Comparison of ENCODE assay signal across 13 cellular contexts in the genomic region with DNA sequence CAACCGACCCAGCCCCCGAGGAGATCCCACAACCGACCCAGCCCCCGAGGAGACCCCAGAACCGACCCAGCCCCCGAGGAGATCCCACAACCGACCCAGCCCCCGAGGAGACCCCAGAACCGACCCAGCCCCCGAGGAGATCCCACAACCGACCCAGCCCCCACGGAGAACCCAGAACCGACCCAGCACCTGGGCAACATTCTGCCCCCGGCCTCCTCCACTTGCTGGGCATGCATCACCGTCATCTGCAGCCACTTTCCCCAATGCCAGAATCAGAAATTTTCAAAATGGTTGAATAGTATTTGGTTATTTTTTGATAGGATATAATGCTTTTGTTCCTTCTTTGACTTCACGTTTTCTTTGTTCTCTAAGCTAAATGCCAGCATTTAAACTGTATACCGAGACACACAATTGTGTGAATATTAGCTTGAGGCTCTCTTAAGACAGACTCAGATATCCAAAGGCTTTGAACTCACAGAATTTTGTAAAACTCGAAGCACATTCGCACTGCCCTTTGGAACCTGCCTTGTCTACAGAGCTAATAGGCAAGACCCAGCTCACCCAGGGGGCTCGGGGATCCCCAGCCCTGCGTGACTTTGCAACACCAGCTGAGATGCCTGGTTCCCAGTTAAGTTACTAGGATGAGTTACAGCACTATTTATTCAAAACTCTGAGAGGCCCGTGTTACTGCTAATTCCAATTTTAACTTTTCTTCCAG. TPM values are rescaled to one million over a fixed set of nuclear protein-coding genes. Genes with fewer than 3 reads are reported as not detected.
DNase-seq lines count a peak whose midpoint lies in the region; ATAC-seq, FAIRE-seq and TF ChIP-seq lines count a peak whose summit lies in the region.
"Had no signal": no experiment of that assay in that cellular context is flagged by ENCODE, and none has a peak within 500 bp of the region (broad histone marks: within the 10 kb centered on the region; RNA-seq: fewer than 3 reads in every experiment).

No MANE protein-coding gene starts in this region.

- 96% methylated on average over 18 of the region's 22 CpGs for WGBS in smooth muscle cell (ENCODE audit: low lambda C conversion rate)
- 69 to 86% (median 85%) methylated on average over 11 to 22 of the region's 22 CpGs for WGBS in stomach, 5 donors
- no CpG with 5 or more reads among the region's 22 CpGs for WGBS in mesendoderm (ENCODE audit: extremely low coverage, insufficient coverage, low lambda C conversion rate)

- intact Hi-C loops in kidney (cut with DNase I) (no loop called here), stomach (cut with DNase I; ENCODE audit: low total_unique reads) (no loop called here)

- no peaks in the 10 kb centered on the region for H4K20me1 ChIP-seq in smooth muscle cell (ENCODE audit: low read depth)

- H4K8ac ChIP-seq in mesendoderm (ENCODE audit: low read depth, low read length): no peak overlapping the region

- TF ChIP-seq CTCF in kidney (IDR thresholded peaks at IDR 0.05; ENCODE audit: borderline replicate concordance, extremely low read depth, insufficient read depth) (no peak), smooth muscle cell (IDR thresholded peaks at IDR 0.05; ENCODE audit: borderline replicate concordance, insufficient read depth, poor library complexity, severe bottlenecking) (no peak), stomach (IDR thresholded peaks at IDR 0.05) (no peak)

- H3K36me3 ChIP-seq in kidney (ENCODE audit: control insufficient read depth in 1 of 2, insufficient read depth in 2 of 2, low read length in 2 of 2): no peaks in the 10 kb centered on the region
- H3K36me3 ChIP-seq in smooth muscle cell (ENCODE audit: low read depth): no peaks in the 10 kb centered on the region
- H3K36me3 ChIP-seq in stomach: no peaks in the 10 kb centered on the region
- no peaks in the 10 kb centered on the region for H3K36me3 ChIP-seq in mesendoderm (ENCODE audit: control insufficient read depth, insufficient read depth, low read length)
- H3K36me3 ChIP-seq: heart left ventricle had no signal

- no peak overlapping the region for H3K4ac ChIP-seq in mesendoderm (ENCODE audit: low read depth, low read length)

- no peak overlapping the region for H2BK5ac ChIP-seq in mesendoderm (ENCODE audit: low read length)

- DNase-seq in kidney (peak; percentile 41), smooth muscle cell (lab: John Stamatoyannopoulos, UW; ENCODE audit: unreplicated experiment) (no peak), stomach (no peak), HT-29 (ENCODE audit: low spot score) (no peak), mesendoderm (no peak)

- H3K9me3 ChIP-seq in kidney (ENCODE audit: control insufficient read depth in 1 of 2, low read length in 2 of 2) (no peaks in the 10 kb centered on the region), smooth muscle cell (replicated peaks; ENCODE audit: low read depth) (no peaks in the 10 kb centered on the region), stomach (no peaks in the 10 kb centered on the region)
- H3K9me3 ChIP-seq: heart left ventricle had no signal

- H3K79me1 ChIP-seq in mesendoderm (ENCODE audit: low read length): no peaks in the 10 kb centered on the region

- H2AK5ac ChIP-seq in mesendoderm (ENCODE audit: low read length): no peak overlapping the region

- H4K5ac ChIP-seq in mesendoderm (ENCODE audit: low read length): no peak overlapping the region

- H3F3A ChIP-seq in smooth muscle cell (ENCODE audit: low read depth): no peaks in the 10 kb centered on the region

- H3K4me3 ChIP-seq in kidney (ENCODE audit: low read length in 2 of 2) (no peak overlapping the region), smooth muscle cell (no peak overlapping the region), stomach (no peak overlapping the region), mesendoderm (ENCODE audit: low read length) (no peak overlapping the region)
- H3K4me3 ChIP-seq: heart left ventricle had no signal

- ATAC-seq in GM18858 (IDR thresholded peaks at IDR 0.05; ENCODE audit: unreplicated experiment) (peak; percentile 16), GM21576 (IDR thresholded peaks at IDR 0.05; ENCODE audit: unreplicated experiment) (peak; percentile 22), HG03520 (IDR thresholded peaks at IDR 0.05; ENCODE audit: unreplicated experiment) (peak; percentile 21)
- ATAC-seq: Panc1 had no signal

- no peaks in the 10 kb centered on the region for H3K4me1 ChIP-seq in kidney (ENCODE audit: control insufficient read depth in 1 of 2, insufficient read depth in 1 of 2, low read depth in 1 of 2, low read length in 2 of 2)
- no peaks in the 10 kb centered on the region for H3K4me1 ChIP-seq in smooth muscle cell (ENCODE audit: low read depth)
- peaks cover 0 to 18% (median 13%) of the 10 kb centered on the region in 4 donors for H3K4me1 ChIP-seq in stomach
- H3K4me1 ChIP-seq in mesendoderm (ENCODE audit: control insufficient read depth, low read depth, low read length): no peaks in the 10 kb centered on the region

- no peaks in the 10 kb centered on the region for H3K27me3 ChIP-seq in smooth muscle cell (ENCODE audit: low read depth)
- no peaks in the 10 kb centered on the region for H3K27me3 ChIP-seq in stomach
- no peaks in the 10 kb centered on the region for H3K27me3 ChIP-seq in mesendoderm (ENCODE audit: insufficient read depth, low read length, poor library complexity)
- H3K27me3 ChIP-seq: heart left ventricle had no signal

- no peak for TF ChIP-seq EP300 in stomach (IDR thresholded peaks at IDR 0.05)

- H3K23ac ChIP-seq in mesendoderm (ENCODE audit: low read length): no peak overlapping the region

- H3K18ac ChIP-seq in mesendoderm (ENCODE audit: low read length): no peak overlapping the region

- H3K27ac ChIP-seq in kidney (ENCODE audit: low read depth in 2 of 2, low read length in 2 of 2): no peak overlapping the region
- H3K27ac ChIP-seq in smooth muscle cell (ENCODE audit: low read depth): no peak overlapping the region
- H3K27ac ChIP-seq in stomach: peak overlapping the region in 1 of 5 donors; percentile 16
- H3K27ac ChIP-seq in mesendoderm (ENCODE audit: low read depth, low read length): no peak overlapping the region

- TF ChIP-seq POLR2A in stomach (IDR thresholded peaks at IDR 0.05): no peak

- no peak overlapping the region for H2BK120ac ChIP-seq in mesendoderm (ENCODE audit: low read depth, low read length)

- FAIRE-seq in kidney (lab: Jason Lieb, UNC): no peak
- FAIRE-seq: H1 had no signal

- H3K79me2 ChIP-seq in smooth muscle cell (ENCODE audit: low read depth): no peaks in the 10 kb centered on the region
- no peaks in the 10 kb centered on the region for H3K79me2 ChIP-seq in mesendoderm (ENCODE audit: control insufficient read depth, insufficient read depth, low read length)

- H3K9ac ChIP-seq in kidney (ENCODE audit: low read length in 2 of 2) (no peak overlapping the region), smooth muscle cell (ENCODE audit: low read depth) (no peak overlapping the region), mesendoderm (ENCODE audit: low read length) (no peak overlapping the region)

- H2BK15ac ChIP-seq in mesendoderm (replicated peaks; ENCODE audit: low read depth): no peak overlapping the region

- H3K56ac ChIP-seq in mesendoderm (ENCODE audit: low read length): no peak overlapping the region

- H3K4me2 ChIP-seq in smooth muscle cell (no peak overlapping the region), mesendoderm (ENCODE audit: low read length) (no peak overlapping the region)

- no peak overlapping the region for H2AFZ ChIP-seq in smooth muscle cell (ENCODE audit: low read depth)

RNA-seq across cellular contexts. Expression of a gene that starts 15.5 kb away (rescaled TPM):
- total RNA-seq in kidney: 28.8 TPM
- polyA plus RNA-seq in kidney (ENCODE audit: insufficient read depth, low read depth, low replicate concordance): 4.2 TPM
- 21.3 and 23.4 TPM in 2 replicates for total RNA-seq in smooth muscle cell
- 24.4 and 26.8 TPM in 2 replicates for polyA plus RNA-seq in smooth muscle cell
- total RNA-seq in stomach: 10 to 100 TPM in 1 of 5 donors, 1 to 10 TPM in 4; 3.8 to 22.3 (median 6.4) TPM
- polyA plus RNA-seq in stomach: 10 to 100 TPM in 2 of 3 donors, 1 to 10 TPM in 1; 3.7 to 11.8 (median 10.9) TPM
- 24.9 and 25.1 TPM in 2 replicates for total RNA-seq in HT-29 (2014; rRNA removed; shearing (Covaris generic))
- polyA plus RNA-seq in mesendoderm (2013, experiment 1 of 2): 11.0 TPM
- 11.3 TPM for polyA plus RNA-seq in mesendoderm (2013, experiment 2 of 2)

RNA-seq across cellular contexts. Expression of a gene that starts 31.1 kb away (rescaled TPM):
- not detected for total RNA-seq in kidney
- polyA plus RNA-seq in kidney (ENCODE audit: insufficient read depth, low read depth, low replicate concordance): not detected
- total RNA-seq in smooth muscle cell: not detected in 2 replicates
- polyA plus RNA-seq in smooth muscle cell: not detected in 2 replicates
- total RNA-seq in stomach: not detected
- polyA plus RNA-seq in stomach: not detected
- total RNA-seq in HT-29 (2014; rRNA removed; shearing (Covaris generic)): not detected in 2 replicates
- polyA plus RNA-seq in mesendoderm (2013, experiment 1 of 2): not detected
- not detected for polyA plus RNA-seq in mesendoderm (2013, experiment 2 of 2)
- total RNA-seq: cerebellum, Daoy, H1, heart left ventricle had no signal
- polyA plus RNA-seq: H1, heart left ventricle had no signal
